Comparison of ENCODE assay signal across 16 cellular contexts in genomic region chr12:123109319-123109772, GRCh38. TPM values are rescaled to one million over a fixed set of nuclear protein-coding genes. Genes with fewer than 3 reads are reported as not detected.
A peak's percentile ranks its signal among the peaks of the same experiment; 100 is the strongest.
DNase-seq lines count a peak whose midpoint lies in the region; ATAC-seq and TF ChIP-seq lines count a peak whose summit lies in the region.
"Had no signal": no experiment of that assay in that cellular context is flagged by ENCODE, and none has a peak within 500 bp of the region (broad histone marks: within the 10 kb centered on the region; RNA-seq: fewer than 3 reads in every experiment).

No MANE protein-coding gene starts in this region.

- H3K36me3 Mint-ChIP-seq in activated T-cell treated with anti-CD3 and anti-CD28 coated beads, Interleukin-2, amount 50 U/mL, for 72 hours (ENCODE audit: insufficient read depth in 2 of 2) = peaks cover 1 to 5% of the 10 kb centered on the region in 2 donors

- no peak overlapping the region for H3K9ac ChIP-seq in colonic mucosa (ENCODE audit: low read depth in 2 of 2, low read length in 2 of 2)

- no peaks in the 10 kb centered on the region for H3K9me3 ChIP-seq in colonic mucosa
- H3K9me3 ChIP-seq: transverse colon had no signal

- H3K4me1 Mint-ChIP-seq in activated T-cell treated with anti-CD3 and anti-CD28 coated beads, Interleukin-2, amount 50 U/mL, for 72 hours (ENCODE audit: low read depth) = peaks cover 47% of the 10 kb centered on the region

- no peaks in the 10 kb centered on the region for H3K27me3 Mint-ChIP-seq in activated T-cell treated with anti-CD3 and anti-CD28 coated beads, Interleukin-2, amount 50 U/mL, for 72 hours (ENCODE audit: low read depth)

- H3K27ac ChIP-seq in angular gyrus (ENCODE audit: low read depth, low read length) = peak overlapping the region; percentile 87
- no peak overlapping the region for H3K27ac ChIP-seq in colonic mucosa
- H3K27ac ChIP-seq: SK-N-MC had no signal

- no peak for ATAC-seq in activated T-cell treated with anti-CD3 and anti-CD28 coated beads, Interleukin-2, amount 50 U/mL, for 72 hours (replicated peaks in 1 of 2)
- ATAC-seq: activated CD8-positive, alpha-beta T cell treated with anti-CD3 and anti-CD28 coated beads, Interleukin-2, amount 10 ng/mL, durations not matched to agents 7 days and 5 days had no signal

- no peaks in the 10 kb centered on the region for H3K4me1 ChIP-seq in colonic mucosa

- TF ChIP-seq CTCF in colonic mucosa (IDR thresholded peaks at IDR 0.05) = no peak

- H3K4me3 ChIP-seq in colonic mucosa = no peak overlapping the region
- H3K4me3 ChIP-seq: SK-N-MC, transverse colon had no signal

- no peaks in the 10 kb centered on the region for H3K27me3 ChIP-seq in colonic mucosa
- H3K27me3 ChIP-seq: transverse colon had no signal

- intact Hi-C loops in colonic mucosa (cut with DNase I) = no loop called here

- peak in 10 of 14 donors; percentile 16 to 87 (median 61) for DNase-seq in C1 segment of cervical spinal cord (lab: John Stamatoyannopoulos, UW)
- peak; percentile 71 for DNase-seq in left kidney (ENCODE audit: low read depth, low spot score)
- peak; percentile 65 for DNase-seq in putamen (ENCODE audit: low spot score)
- no peak for DNase-seq in activated T-cell treated with anti-CD3 and anti-CD28 coated beads, Interleukin-2, amount 50 U/mL, for 72 hours
- no peak for DNase-seq in colonic mucosa
- DNase-seq in SHP77 treated with DMSO at 0.1 percent for 48 hours (lab: John Stamatoyannopoulos, UW) = no peak
- DNase-seq in AG08396 (ENCODE audit: low spot score) = no peak
- DNase-seq: activated CD8-positive, alpha-beta T cell treated with anti-CD3 and anti-CD28 coated beads, Interleukin-2, amount 10 ng/mL, durations not matched to agents 7 days and 5 days; activated gamma-delta T cell treated with Interleukin-2 at 50 U/mL for 16 hours; central memory CD4-positive, alpha-beta T cell; kidney glomerular epithelial cell; NK-92 treated with Interleukin-12 subunit alpha and Interleukin-12 subunit beta, amount 100 ng/mL, for 24 hours; stimulated activated CD4-positive, alpha-beta T cell treated with anti-CD3 and anti-CD28 coated beads, Interleukin-12 subunit alpha, Interleukin-12 subunit beta, amount 100 ng/mL, for 4 hours; transverse colon had no signal

- H3K4me3 Mint-ChIP-seq in activated T-cell treated with anti-CD3 and anti-CD28 coated beads, Interleukin-2, amount 50 U/mL, for 72 hours = no peak overlapping the region
- H3K4me3 Mint-ChIP-seq: activated CD8-positive, alpha-beta T cell treated with anti-CD3 and anti-CD28 coated beads, Interleukin-2, amount 10 ng/mL, durations not matched to agents 7 days and 5 days had no signal

- H3K27ac Mint-ChIP-seq in activated T-cell treated with anti-CD3 and anti-CD28 coated beads, Interleukin-2, amount 50 U/mL, for 72 hours = no peak overlapping the region

- no peaks in the 10 kb centered on the region for H3K9me3 Mint-ChIP-seq in activated T-cell treated with anti-CD3 and anti-CD28 coated beads, Interleukin-2, amount 50 U/mL, for 72 hours

- no peaks in the 10 kb centered on the region for H3K36me3 ChIP-seq in colonic mucosa
- H3K36me3 ChIP-seq: transverse colon had no signal

RNA-seq across cellular contexts. Expression of gene PITPNM2, which starts 41.5 kb away (rescaled TPM):
- 10 to 100 TPM; 14.1 to 18.1 TPM for total RNA-seq in activated T-cell treated with anti-CD3 and anti-CD28 coated beads, Interleukin-2, amount 50 U/mL, for 72 hours
- total RNA-seq in colonic mucosa = 10 to 100 TPM in 1 of 2 donors, 1 to 10 TPM in 1; 9.3 to 17.4 TPM

Comparison
In these comparisons a context has a peak if more than half of its experiments do, and no peak if none do; other contexts are left out.
1. DNase-seq: peak in C1 segment of cervical spinal cord (10 of 14), left kidney (single experiment) and putamen (single experiment); none in activated T-cell treated with anti-CD3 and anti-CD28 coated beads, Interleukin-2, amount 50 U/mL, for 72 hours (0 of 2), colonic mucosa (single experiment), SHP77 treated with DMSO at 0.1 percent for 48 hours (single experiment) and AG08396 (single experiment).